9 cellular contexts compared by ENCODE assay signal in the genomic region with DNA sequence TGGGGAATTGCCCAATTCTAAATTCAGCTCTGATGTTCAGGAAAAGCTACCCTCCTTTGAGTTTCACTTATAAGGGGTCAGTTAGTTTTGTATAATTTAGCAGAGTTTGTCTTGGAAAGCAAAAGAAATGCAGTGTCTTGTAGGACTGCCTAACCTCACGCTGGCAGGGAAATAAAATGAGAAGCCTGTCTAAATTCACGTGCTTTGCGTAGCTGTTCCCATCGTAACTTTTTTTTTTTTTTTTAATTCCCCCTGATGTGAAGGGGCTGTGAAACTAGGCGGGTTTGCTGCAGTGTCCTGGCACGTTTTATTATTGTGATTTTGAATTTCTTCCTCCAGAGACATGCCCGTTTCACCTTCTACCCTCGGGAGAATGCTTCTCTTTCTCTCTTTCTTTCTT. TPM values are rescaled to one million over a fixed set of nuclear protein-coding genes. Genes with fewer than 3 reads are reported as not detected.
A peak's percentile ranks its signal among the peaks of the same experiment; 100 is the strongest.
DNase-seq lines count a peak whose midpoint lies in the region; ATAC-seq and TF ChIP-seq lines count a peak whose summit lies in the region.
"Had no signal": no experiment of that assay in that cellular context is flagged by ENCODE, and none has a peak within 500 bp of the region (broad histone marks: within the 10 kb centered on the region; RNA-seq: fewer than 3 reads in every experiment).

No MANE protein-coding gene starts in this region.

- no peak overlapping the region for H3K27ac Mint-ChIP-seq in GM23338
- H3K27ac Mint-ChIP-seq: dendritic cell treated with granulocyte-macrophage colony-stimulating factor and Interleukin-4, amounts not matched to agents 40 ng/mL and 50 ng/mL, for 4 days had no signal

- H3K4me3 ChIP-seq in GM23338 (peak overlapping the region; percentile 31; the same call in 1 of the 2 replicates), ascending aorta (peak overlapping the region; percentile 81 to 82), iPS-20b (ENCODE audit: low read length) (peak overlapping the region; percentile 71), skeletal muscle cell (ENCODE audit: low read depth, low read length) (peak overlapping the region; percentile 83)

- H3K4me2 ChIP-seq in GM23338 = peak overlapping the region; percentile 46

- H3K27ac ChIP-seq in GM23338 (ENCODE audit: low read depth) = no peak overlapping the region
- peak overlapping the region; percentile 91 to 99 for H3K27ac ChIP-seq in ascending aorta
- no peak overlapping the region for H3K27ac ChIP-seq in iPS-20b (ENCODE audit: low read length)

- peaks cover 80% of the 10 kb centered on the region for H3K4me1 ChIP-seq in GM23338 (ENCODE audit: insufficient read depth)
- H3K4me1 ChIP-seq in ascending aorta = no peaks in the 10 kb centered on the region
- peaks cover 24% of the 10 kb centered on the region for H3K4me1 ChIP-seq in iPS-20b (ENCODE audit: insufficient read depth, low read length)

- no peak for DNase-seq in GM23338 (ENCODE audit: low spot score)
- DNase-seq in ascending aorta (ENCODE audit: low spot score in 2 of 2) = no peak
- no peak for DNase-seq in skeletal muscle cell (ENCODE audit: low read depth)
- no peak for DNase-seq in NCI-H1694 (lab: John Stamatoyannopoulos, UW)
- no peak for DNase-seq in AML-193 (lab: John Stamatoyannopoulos, UW)
- DNase-seq in activated CD4-positive, alpha-beta T cell treated with anti-CD3 and anti-CD28 coated beads, Interleukin-2, amount 50 U/mL, for 4 hours = no peak
- no peak for DNase-seq in RPMI8226

- no peaks in the 10 kb centered on the region for H3K9me3 ChIP-seq in ascending aorta
- H3K9me3 ChIP-seq in iPS-20b (ENCODE audit: insufficient read depth, low read depth, low read length) = no peaks in the 10 kb centered on the region

- H3K36me3 ChIP-seq in GM23338 (ENCODE audit: insufficient read depth) (no peaks in the 10 kb centered on the region), ascending aorta (no peaks in the 10 kb centered on the region), iPS-20b (ENCODE audit: insufficient read depth, low read depth, low read length) (no peaks in the 10 kb centered on the region)

- H3K79me2 ChIP-seq in GM23338 (replicated peaks; ENCODE audit: insufficient read depth) = no peaks in the 10 kb centered on the region

- no peak for TF ChIP-seq CTCF in GM23338 (conservative IDR thresholded peaks at IDR 0.05; ENCODE audit: low read depth in 2 of 2)
- TF ChIP-seq CTCF in ascending aorta (IDR thresholded peaks at IDR 0.05) = no peak

- H3K9ac ChIP-seq in iPS-20b (ENCODE audit: low read depth, low read length) = peak overlapping the region; percentile 10; the same call in 1 of the 2 replicates

- peaks cover 98% of the 10 kb centered on the region for H3K27me3 Mint-ChIP-seq in GM23338 (ENCODE audit: insufficient read depth, low read depth, poor library complexity)

- no peak for ATAC-seq in GM23338

- intact Hi-C loops in ascending aorta (cut with DNase I) = loop anchor here (5.0 to 10.0 kb wide), 4 partner anchors 255 to 1815 kb away; a partner anchor contains a TSS

- H3K27me3 ChIP-seq in GM23338 (ENCODE audit: insufficient read depth) (peaks cover 98% of the 10 kb centered on the region), ascending aorta (no peaks in the 10 kb centered on the region), iPS-20b (ENCODE audit: insufficient read depth, low read length) (peaks cover 100% of the 10 kb centered on the region)

- peaks cover 3% of the 10 kb centered on the region; the same call in 1 of the 3 replicates for H3K9me3 Mint-ChIP-seq in GM23338
- H3K9me3 Mint-ChIP-seq: dendritic cell treated with granulocyte-macrophage colony-stimulating factor and Interleukin-4, amounts not matched to agents 40 ng/mL and 50 ng/mL, for 4 days had no signal

- H3F3A ChIP-seq in GM23338 (replicated peaks; ENCODE audit: low read depth) = peaks cover 26% of the 10 kb centered on the region

- no peak overlapping the region for H2AFZ ChIP-seq in GM23338

- peaks cover 21% of the 10 kb centered on the region; the same call in 1 of the 2 replicates for H4K20me1 ChIP-seq in GM23338 (replicated peaks; ENCODE audit: insufficient read depth)

- peaks cover 71% of the 10 kb centered on the region for H3K4me1 Mint-ChIP-seq in GM23338

- no peaks in the 10 kb centered on the region for H3K9me2 ChIP-seq in GM23338 (ENCODE audit: insufficient read depth)

- H3K4me3 Mint-ChIP-seq in GM23338 = no peak overlapping the region
- H3K4me3 Mint-ChIP-seq: dendritic cell treated with granulocyte-macrophage colony-stimulating factor and Interleukin-4, amounts not matched to agents 40 ng/mL and 50 ng/mL, for 4 days had no signal

- no peaks in the 10 kb centered on the region; the same call in 2 of the 3 replicates for H3K36me3 Mint-ChIP-seq in GM23338 (ENCODE audit: low read depth)

TF ChIP-seq in GM23338, 12 proteins besides CTCF, POLR2A, EP300 and RAD21 (continues in another document):
- no peak for TF ChIP-seq POLR2AphosphoS5 (IDR thresholded peaks at IDR 0.05; ENCODE audit: low read depth)
- no peak for TF ChIP-seq EZH2 (IDR thresholded peaks at IDR 0.05; ENCODE audit: low read depth, unreplicated experiment)
- TF ChIP-seq, protein P1, sequence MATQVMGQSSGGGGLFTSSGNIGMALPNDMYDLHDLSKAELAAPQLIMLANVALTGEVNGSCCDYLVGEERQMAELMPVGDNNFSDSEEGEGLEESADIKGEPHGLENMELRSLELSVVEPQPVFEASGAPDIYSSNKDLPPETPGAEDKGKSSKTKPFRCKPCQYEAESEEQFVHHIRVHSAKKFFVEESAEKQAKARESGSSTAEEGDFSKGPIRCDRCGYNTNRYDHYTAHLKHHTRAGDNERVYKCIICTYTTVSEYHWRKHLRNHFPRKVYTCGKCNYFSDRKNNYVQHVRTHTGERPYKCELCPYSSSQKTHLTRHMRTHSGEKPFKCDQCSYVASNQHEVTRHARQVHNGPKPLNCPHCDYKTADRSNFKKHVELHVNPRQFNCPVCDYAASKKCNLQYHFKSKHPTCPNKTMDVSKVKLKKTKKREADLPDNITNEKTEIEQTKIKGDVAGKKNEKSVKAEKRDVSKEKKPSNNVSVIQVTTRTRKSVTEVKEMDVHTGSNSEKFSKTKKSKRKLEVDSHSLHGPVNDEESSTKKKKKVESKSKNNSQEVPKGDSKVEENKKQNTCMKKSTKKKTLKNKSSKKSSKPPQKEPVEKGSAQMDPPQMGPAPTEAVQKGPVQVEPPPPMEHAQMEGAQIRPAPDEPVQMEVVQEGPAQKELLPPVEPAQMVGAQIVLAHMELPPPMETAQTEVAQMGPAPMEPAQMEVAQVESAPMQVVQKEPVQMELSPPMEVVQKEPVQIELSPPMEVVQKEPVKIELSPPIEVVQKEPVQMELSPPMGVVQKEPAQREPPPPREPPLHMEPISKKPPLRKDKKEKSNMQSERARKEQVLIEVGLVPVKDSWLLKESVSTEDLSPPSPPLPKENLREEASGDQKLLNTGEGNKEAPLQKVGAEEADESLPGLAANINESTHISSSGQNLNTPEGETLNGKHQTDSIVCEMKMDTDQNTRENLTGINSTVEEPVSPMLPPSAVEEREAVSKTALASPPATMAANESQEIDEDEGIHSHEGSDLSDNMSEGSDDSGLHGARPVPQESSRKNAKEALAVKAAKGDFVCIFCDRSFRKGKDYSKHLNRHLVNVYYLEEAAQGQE (IDR thresholded peaks at IDR 0.05; ENCODE audit: unreplicated experiment) = no peak
- no peak for TF ChIP-seq STAT1 (IDR thresholded peaks at IDR 0.05; ENCODE audit: unreplicated experiment)

RNA-seq across cellular contexts. Expression of a gene that starts 2.1 kb away (rescaled TPM):
- total RNA-seq in GM23338 (2014; rRNA removed; shearing (Covaris generic)) = 0.28 TPM in 1 of 2 replicates, not detected in the other
- polyA plus RNA-seq in GM23338 (2016; fragmentation: Nextera tagmentation; extraction: Ambion mirVana) = 0.16 TPM in 1 of 2 replicates, not detected in the other
- total RNA-seq in ascending aorta = 46.7 TPM

Comparison
In these comparisons a context has a peak if more than half of its experiments do, and no peak if none do; other contexts are left out.
1. H3K27ac ChIP-seq: peak in ascending aorta (2 of 2); none in GM23338 (single experiment) and iPS-20b (single experiment).
2. H3K4me3 ChIP-seq: peak in every context shown above with its lines; median percentile 83 in skeletal muscle cell; 82 in ascending aorta; 71 in iPS-20b; 31 in GM23338.
3. RNA of a gene that starts 2.1 kb away (total RNA-seq): 46.7 TPM in ascending aorta (single experiment); 0.28 TPM in GM23338; every median in the first group is over 10 times any median in the second.